ENCODE assay signal across 18 cellular contexts in genomic region chr4:169220446-169220845, GRCh38. TPM values are rescaled to one million over a fixed set of nuclear protein-coding genes. Genes with fewer than 3 reads are reported as not detected.
DNase-seq lines count a peak whose midpoint lies in the region; ATAC-seq and TF ChIP-seq lines count a peak whose summit lies in the region.
"Had no signal": no experiment of that assay in that cellular context is flagged by ENCODE, and none has a peak within 500 bp of the region (broad histone marks: within the 10 kb centered on the region; RNA-seq: fewer than 3 reads in every experiment).

No MANE protein-coding gene starts in this region.

- H3K36me3 Mint-ChIP-seq in glutamatergic neuron (ENCODE audit: unreplicated experiment): no peaks in the 10 kb centered on the region
- H3K36me3 Mint-ChIP-seq: CD4-positive, CD25-positive, alpha-beta regulatory T cell had no signal

- ATAC-seq in HG02678 (IDR thresholded peaks at IDR 0.05; ENCODE audit: unreplicated experiment): no peak
- ATAC-seq: HCT116 had no signal

- no peak for TF ChIP-seq POLR2A in transverse colon (IDR thresholded peaks at IDR 0.05)

- no peak overlapping the region for H3K14ac ChIP-seq in mesenchymal stem cell (ENCODE audit: low read length in 2 of 2)

- peak overlapping the region; percentile 31 for H2BK5ac ChIP-seq in mesenchymal stem cell (ENCODE audit: low read depth, low read length, poor library complexity, severe bottlenecking)

- H3K9me3 ChIP-seq in mesenchymal stem cell (ENCODE audit: control insufficient read depth, low read length) (no peaks in the 10 kb centered on the region), transverse colon (no peaks in the 10 kb centered on the region)
- H3K9me3 ChIP-seq: SJSA1 had no signal

- no peaks in the 10 kb centered on the region for H3K27me3 ChIP-seq in mesenchymal stem cell (ENCODE audit: control insufficient read depth in 1 of 2, insufficient read depth in 1 of 2, low read length in 2 of 2)
- no peaks in the 10 kb centered on the region for H3K27me3 ChIP-seq in transverse colon
- H3K27me3 ChIP-seq: SJSA1 had no signal

- peak overlapping the region; percentile 64 for H4K8ac ChIP-seq in mesenchymal stem cell (ENCODE audit: low read length)

- H3K4me1 ChIP-seq in mesenchymal stem cell (ENCODE audit: control insufficient read depth, insufficient read depth, low read depth, low read length): peaks cover 8% of the 10 kb centered on the region
- H3K4me1 ChIP-seq in transverse colon: peaks cover 12 to 72% (median 54%) of the 10 kb centered on the region in 4 donors

- 93% methylated on average over 1 of the region's 3 CpGs for WGBS in mesenchymal stem cell
- 73 to 88% methylated on average over 3 of the region's 3 CpGs for WGBS in transverse colon (ENCODE audit: low coverage in 1 of 2), 2 donors

- H2BK15ac ChIP-seq in mesenchymal stem cell (ENCODE audit: low read depth, poor library complexity, severe bottlenecking): peak overlapping the region; percentile 52

- H3K18ac ChIP-seq in mesenchymal stem cell (ENCODE audit: low read depth in 1 of 2, low read length in 2 of 2): peak overlapping the region; percentile 34 to 75

- H3K9ac ChIP-seq in mesenchymal stem cell (ENCODE audit: low read length): no peak overlapping the region

- in situ Hi-C loops in transverse colon (cut with MboI; ENCODE audit: low pct_ligation_motif_present in 1 of 4, low pct_unique_long_range_greater_than_20kb in 1 of 4, low sequenced_read_pairs in 3 of 4): no loop called here

- H3K27ac Mint-ChIP-seq in glutamatergic neuron (ENCODE audit: unreplicated experiment): peak overlapping the region; percentile 60
- H3K27ac Mint-ChIP-seq: CD4-positive, CD25-positive, alpha-beta regulatory T cell had no signal

- H2BK120ac ChIP-seq in mesenchymal stem cell (ENCODE audit: low read depth, low read length): no peak overlapping the region

- no peak overlapping the region for H3K4me2 ChIP-seq in mesenchymal stem cell (ENCODE audit: low read length, poor library complexity, severe bottlenecking)
- H3K4me2 ChIP-seq: PC-9 had no signal

- peak overlapping the region in 1 of 2 experiments; percentile 68 for H3K4ac ChIP-seq in mesenchymal stem cell (ENCODE audit: low read depth in 1 of 2, low read length in 2 of 2)

- H3K27ac ChIP-seq in VCaP (peak overlapping the region; percentile 77), mesenchymal stem cell (ENCODE audit: low read length, poor library complexity, severe bottlenecking) (no peak overlapping the region), transverse colon (peak overlapping the region in 3 of 4 donors; percentile 64 to 76 (median 69))
- H3K27ac ChIP-seq: PC-9, SJSA1 had no signal

- no peak overlapping the region for H3K23ac ChIP-seq in mesenchymal stem cell (ENCODE audit: low read length in 2 of 2)

- DNase-seq in glutamatergic neuron (no peak), mesenchymal stem cell (no peak), transverse colon (no peak), nucleus accumbens (lab: John Stamatoyannopoulos, UW) (no peak)
- DNase-seq in activated CD4-positive, alpha-beta T cell treated with anti-CD3 and anti-CD28 coated beads, Interleukin-2, amount 50 U/mL, for 4 hours: no peak
- DNase-seq: CD4-positive, CD25-positive, alpha-beta regulatory T cell; DMS79 treated with DMSO at 0.1 percent for 48 hours; KG1; NCI-H1048; NCI-H146; NCI-H2081; NCI-H774; PC-9 had no signal

- peaks cover 13% of the 10 kb centered on the region for H3K4me1 Mint-ChIP-seq in glutamatergic neuron (ENCODE audit: low read depth, unreplicated experiment)
- H3K4me1 Mint-ChIP-seq: CD4-positive, CD25-positive, alpha-beta regulatory T cell had no signal

- TF ChIP-seq EP300 in transverse colon (IDR thresholded peaks at IDR 0.05; ENCODE audit: low read depth): no peak

- H4K91ac ChIP-seq in mesenchymal stem cell (ENCODE audit: low read length): peak overlapping the region; percentile 27

- H3K4me3 Mint-ChIP-seq in glutamatergic neuron (ENCODE audit: unreplicated experiment): no peak overlapping the region
- H3K4me3 Mint-ChIP-seq: CD4-positive, CD25-positive, alpha-beta regulatory T cell had no signal

- no peak overlapping the region for H2AK5ac ChIP-seq in mesenchymal stem cell (ENCODE audit: low read length, severe bottlenecking)

- no peaks in the 10 kb centered on the region for H3K27me3 Mint-ChIP-seq in glutamatergic neuron (ENCODE audit: unreplicated experiment)
- H3K27me3 Mint-ChIP-seq: CD4-positive, CD25-positive, alpha-beta regulatory T cell had no signal

- intact Hi-C loops in transverse colon (cut with DNase I; ENCODE audit: low total_unique reads): no loop called here

- H3K9me3 Mint-ChIP-seq in glutamatergic neuron (ENCODE audit: unreplicated experiment): no peaks in the 10 kb centered on the region
- H3K9me3 Mint-ChIP-seq: CD4-positive, CD25-positive, alpha-beta regulatory T cell had no signal

- no peak overlapping the region for H3K4me3 ChIP-seq in mesenchymal stem cell (ENCODE audit: insufficient read depth in 1 of 2, low read depth in 1 of 2, low read length in 2 of 2)
- no peak overlapping the region for H3K4me3 ChIP-seq in transverse colon
- H3K4me3 ChIP-seq: PC-9, SJSA1 had no signal

- peak overlapping the region in 1 of 2 experiments; percentile 59 for H2BK12ac ChIP-seq in mesenchymal stem cell (ENCODE audit: low read length in 2 of 2)

- H3K36me3 ChIP-seq in mesenchymal stem cell (ENCODE audit: control insufficient read depth in 1 of 2, insufficient read depth in 2 of 2, low read depth in 1 of 2, low read length in 2 of 2): peaks cover 3 to 7% of the 10 kb centered on the region in 2 experiments
- no peaks in the 10 kb centered on the region for H3K36me3 ChIP-seq in transverse colon

- no peak overlapping the region for H2AFZ ChIP-seq in mesenchymal stem cell (ENCODE audit: low read depth, low read length)
- H2AFZ ChIP-seq: PC-9 had no signal

- peaks cover 23% of the 10 kb centered on the region for H3K79me1 ChIP-seq in mesenchymal stem cell (replicated peaks; ENCODE audit: low read length, poor library complexity, severe bottlenecking)

- TF ChIP-seq CTCF in VCaP (conservative IDR thresholded peaks at IDR 0.05) (no peak), glutamatergic neuron (IDR thresholded peaks at IDR 0.05; ENCODE audit: partially characterized antibody, unreplicated experiment) (no peak), transverse colon (IDR thresholded peaks at IDR 0.05) (no peak)

RNA-seq across cellular contexts. Expression of gene SH3RF1, which starts 50.3 kb away (rescaled TPM):
- 35.2 TPM for total RNA-seq in glutamatergic neuron (ENCODE audit: unreplicated experiment)
- 8.0 TPM for polyA plus RNA-seq in mesenchymal stem cell (2013, experiment 1 of 2)
- polyA plus RNA-seq in mesenchymal stem cell (2013, experiment 2 of 2): 8.1 TPM
- total RNA-seq in transverse colon: 10 to 100 TPM; 49.0 to 63.4 (median 54.3) TPM
- total RNA-seq: G401 had no signal
- polyA plus RNA-seq: CD4-positive, CD25-positive, alpha-beta regulatory T cell had no signal
